Comparison of ENCODE assay signal across 28 cellular contexts in the genomic region with DNA sequence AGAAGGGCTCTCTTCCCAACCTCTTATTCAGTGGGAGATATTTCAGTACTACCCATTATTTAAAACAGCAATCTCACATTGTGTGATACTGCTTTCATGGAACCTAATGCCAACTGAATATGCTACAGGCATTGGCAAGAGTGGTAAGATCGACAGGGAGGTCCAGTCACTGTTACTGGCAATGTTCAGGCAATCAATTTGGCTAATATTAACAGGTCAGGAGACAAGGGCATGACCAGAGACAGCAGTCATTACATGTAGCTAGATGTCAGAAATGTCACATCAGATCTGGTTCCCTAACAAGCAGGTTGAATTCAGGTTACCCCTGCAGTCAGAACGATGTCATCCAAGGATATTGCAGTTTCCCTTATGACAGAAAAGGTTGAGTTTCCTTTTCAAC.
"Had no signal": no experiment of that assay in that cellular context is flagged by ENCODE, and none has a peak within 500 bp of the region (broad histone marks: within the 10 kb centered on the region; RNA-seq: fewer than 3 reads in every experiment).

No MANE protein-coding gene starts in this region.

- H3K4me3 ChIP-seq: cardiac muscle cell, colonic mucosa, esophagus squamous epithelium, gastroesophageal sphincter, heart right ventricle had no signal

- ATAC-seq: activated CD4-positive, alpha-beta T cell treated with anti-CD3 and anti-CD28 coated beads for 36 hours; activated naive CD4-positive, alpha-beta T cell treated with anti-CD3 and anti-CD28 coated beads, Interleukin-2, amount 50 U/mL, for 72 hours; activated T-cell treated with anti-CD3 and anti-CD28 coated beads, Interleukin-2, amount 50 U/mL, for 4 hours; gastroesophageal sphincter; heart right ventricle had no signal

- H3K36me3 Mint-ChIP-seq: activated naive CD4-positive, alpha-beta T cell treated with anti-CD3 and anti-CD28 coated beads, Interleukin-2, amount 10 ng/mL, durations not matched to agents 7 days and 5 days; activated naive CD4-positive, alpha-beta T cell treated with anti-CD3 and anti-CD28 coated beads, Interleukin-2, amount 50 U/mL, for 72 hours; activated naive CD8-positive, alpha-beta T cell treated with anti-CD3 and anti-CD28 coated beads, Interleukin-2, amount 10 ng/mL, durations not matched to agents 7 days and 5 days had no signal

- H3K9me3 Mint-ChIP-seq: activated CD4-positive, alpha-beta memory T cell treated with anti-CD3 and anti-CD28 coated beads, Interleukin-2, amount 10 ng/mL, durations not matched to agents 7 days and 5 days; activated CD4-positive, alpha-beta T cell treated with anti-CD3 and anti-CD28 coated beads, Interleukin-2, amount 10 ng/mL, durations not matched to agents 7 days and 5 days; activated naive CD4-positive, alpha-beta T cell treated with anti-CD3 and anti-CD28 coated beads, Interleukin-2, amount 10 ng/mL, durations not matched to agents 7 days and 5 days; activated naive CD4-positive, alpha-beta T cell treated with anti-CD3 and anti-CD28 coated beads, Interleukin-2, amount 50 U/mL, for 72 hours; activated naive CD8-positive, alpha-beta T cell treated with anti-CD3 and anti-CD28 coated beads, Interleukin-2, amount 10 ng/mL, durations not matched to agents 7 days and 5 days; activated T-cell treated with anti-CD3 and anti-CD28 coated beads, Interleukin-2, amount 50 U/mL, for 4 hours; activated T-helper 1 cell treated with anti-CD3 and anti-CD28 coated beads, Interleukin-12 subunit alpha, Interleukin-12 subunit beta, Interleukin-2, Interleukin-4 antibody, amounts not matched to agents 30 ng/mL and 10 ng/mL and 1 ng/mL, durations not matched to agents 14 hours and 24 hours and 36 hours; activated T-helper 2 cell treated with anti-CD3 and anti-CD28 coated beads, Interferon-gamma antibody, Interleukin-2, Interleukin-4, amounts not matched to agents 10 μg/mL and 5 μg/mL and 100 μg/mL, durations not matched to agents 14 hours and 24 hours and 36 hours had no signal

- H3K27me3 Mint-ChIP-seq: activated CD4-positive, alpha-beta T cell treated with anti-CD3 and anti-CD28 coated beads for 36 hours; activated CD4-positive, alpha-beta T cell treated with anti-CD3 and anti-CD28 coated beads, Interleukin-2, amount 10 ng/mL, durations not matched to agents 7 days and 5 days; activated naive CD4-positive, alpha-beta T cell treated with anti-CD3 and anti-CD28 coated beads, Interleukin-2, amount 10 ng/mL, durations not matched to agents 7 days and 5 days; activated naive CD8-positive, alpha-beta T cell treated with anti-CD3 and anti-CD28 coated beads, Interleukin-2, amount 10 ng/mL, durations not matched to agents 7 days and 5 days had no signal

- H3K27ac Mint-ChIP-seq: activated CD4-positive, alpha-beta memory T cell treated with anti-CD3 and anti-CD28 coated beads, Interleukin-2, amount 10 ng/mL, durations not matched to agents 7 days and 5 days; activated CD4-positive, alpha-beta T cell treated with anti-CD3 and anti-CD28 coated beads for 36 hours; activated CD4-positive, alpha-beta T cell treated with anti-CD3 and anti-CD28 coated beads, Interleukin-2, amount 10 ng/mL, durations not matched to agents 7 days and 5 days; activated naive CD4-positive, alpha-beta T cell treated with anti-CD3 and anti-CD28 coated beads, Interleukin-2, amount 10 ng/mL, durations not matched to agents 7 days and 5 days; activated naive CD4-positive, alpha-beta T cell treated with anti-CD3 and anti-CD28 coated beads, Interleukin-2, amount 50 U/mL, for 72 hours; activated naive CD8-positive, alpha-beta T cell treated with anti-CD3 and anti-CD28 coated beads, Interleukin-2, amount 10 ng/mL, durations not matched to agents 7 days and 5 days; activated T-helper 1 cell treated with anti-CD3 and anti-CD28 coated beads, Interleukin-12 subunit alpha, Interleukin-12 subunit beta, Interleukin-2, Interleukin-4 antibody, amounts not matched to agents 30 ng/mL and 10 ng/mL and 1 ng/mL, durations not matched to agents 14 hours and 24 hours and 36 hours; activated T-helper 2 cell treated with anti-CD3 and anti-CD28 coated beads, Interferon-gamma antibody, Interleukin-2, Interleukin-4, amounts not matched to agents 10 μg/mL and 5 μg/mL and 100 μg/mL, durations not matched to agents 14 hours and 24 hours and 36 hours had no signal

- DNase-seq: activated CD4-positive, alpha-beta memory T cell treated with anti-CD3 and anti-CD28 coated beads, Interleukin-2, amount 10 ng/mL, durations not matched to agents 7 days and 5 days; activated CD4-positive, alpha-beta T cell treated with anti-CD3 and anti-CD28 coated beads for 36 hours; activated CD4-positive, alpha-beta T cell treated with anti-CD3 and anti-CD28 coated beads, Interleukin-2, amount 10 ng/mL, durations not matched to agents 7 days and 5 days; activated CD4-positive, alpha-beta T cell treated with anti-CD3 and anti-CD28 coated beads, Interleukin-2, amount 50 U/mL, for 4 hours; activated CD4-positive, CD25-positive, alpha-beta regulatory T cell; activated CD4-positive, CD25-positive, alpha-beta regulatory T cell treated with anti-CD3 and anti-CD28 coated beads, Interleukin-2, amount 50 U/mL, for 72 hours; activated CD8-positive, alpha-beta memory T cell treated with anti-CD3 and anti-CD28 coated beads, Interleukin-2, amount 50 U/mL, for 48 hours; activated effector memory CD4-positive, alpha-beta T cell treated with anti-CD3 and anti-CD28 coated beads, Interleukin-2, amount 50 U/mL, for 16 hours; activated naive CD4-positive, alpha-beta T cell treated with anti-CD3 and anti-CD28 coated beads, Interleukin-2, amount 10 ng/mL, durations not matched to agents 7 days and 5 days; activated naive CD8-positive, alpha-beta T cell treated with anti-CD3 and anti-CD28 coated beads, Interleukin-2, amount 10 ng/mL, durations not matched to agents 7 days and 5 days; activated T-cell treated with anti-CD3 and anti-CD28 coated beads for 4 hours; activated T-cell treated with anti-CD3 and anti-CD28 coated beads, Interleukin-2, amount 50 U/mL, for 4 hours; anterior cingulate cortex; central memory CD4-positive, alpha-beta T cell; cerebellar nuclear complex; colonic mucosa; effector CD8-positive, alpha-beta T cell; esophagus squamous epithelium; foreskin melanocyte; heart right ventricle; T-helper 2 cell had no signal

- H3K4me3 Mint-ChIP-seq: activated CD4-positive, alpha-beta memory T cell treated with anti-CD3 and anti-CD28 coated beads, Interleukin-2, amount 10 ng/mL, durations not matched to agents 7 days and 5 days; activated CD4-positive, alpha-beta T cell treated with anti-CD3 and anti-CD28 coated beads for 36 hours; activated CD4-positive, alpha-beta T cell treated with anti-CD3 and anti-CD28 coated beads, Interleukin-2, amount 10 ng/mL, durations not matched to agents 7 days and 5 days; activated naive CD4-positive, alpha-beta T cell treated with anti-CD3 and anti-CD28 coated beads, Interleukin-2, amount 10 ng/mL, durations not matched to agents 7 days and 5 days; activated naive CD8-positive, alpha-beta T cell treated with anti-CD3 and anti-CD28 coated beads, Interleukin-2, amount 10 ng/mL, durations not matched to agents 7 days and 5 days; activated T-cell treated with anti-CD3 and anti-CD28 coated beads, Interleukin-2, amount 50 U/mL, for 4 hours; activated T-helper 1 cell treated with anti-CD3 and anti-CD28 coated beads, Interleukin-12 subunit alpha, Interleukin-12 subunit beta, Interleukin-2, Interleukin-4 antibody, amounts not matched to agents 30 ng/mL and 10 ng/mL and 1 ng/mL, durations not matched to agents 14 hours and 24 hours and 36 hours had no signal

- FAIRE-seq: endometrium, endothelial cell of umbilical vein had no signal

- H3K4me1 Mint-ChIP-seq: activated CD4-positive, alpha-beta memory T cell treated with anti-CD3 and anti-CD28 coated beads, Interleukin-2, amount 10 ng/mL, durations not matched to agents 7 days and 5 days; activated CD4-positive, alpha-beta T cell treated with anti-CD3 and anti-CD28 coated beads for 36 hours; activated CD4-positive, alpha-beta T cell treated with anti-CD3 and anti-CD28 coated beads, Interleukin-2, amount 10 ng/mL, durations not matched to agents 7 days and 5 days; activated naive CD4-positive, alpha-beta T cell treated with anti-CD3 and anti-CD28 coated beads, Interleukin-2, amount 10 ng/mL, durations not matched to agents 7 days and 5 days; activated naive CD8-positive, alpha-beta T cell treated with anti-CD3 and anti-CD28 coated beads, Interleukin-2, amount 10 ng/mL, durations not matched to agents 7 days and 5 days had no signal
